Comparison of ENCODE assay signal across 8 cellular contexts in the genomic region with DNA sequence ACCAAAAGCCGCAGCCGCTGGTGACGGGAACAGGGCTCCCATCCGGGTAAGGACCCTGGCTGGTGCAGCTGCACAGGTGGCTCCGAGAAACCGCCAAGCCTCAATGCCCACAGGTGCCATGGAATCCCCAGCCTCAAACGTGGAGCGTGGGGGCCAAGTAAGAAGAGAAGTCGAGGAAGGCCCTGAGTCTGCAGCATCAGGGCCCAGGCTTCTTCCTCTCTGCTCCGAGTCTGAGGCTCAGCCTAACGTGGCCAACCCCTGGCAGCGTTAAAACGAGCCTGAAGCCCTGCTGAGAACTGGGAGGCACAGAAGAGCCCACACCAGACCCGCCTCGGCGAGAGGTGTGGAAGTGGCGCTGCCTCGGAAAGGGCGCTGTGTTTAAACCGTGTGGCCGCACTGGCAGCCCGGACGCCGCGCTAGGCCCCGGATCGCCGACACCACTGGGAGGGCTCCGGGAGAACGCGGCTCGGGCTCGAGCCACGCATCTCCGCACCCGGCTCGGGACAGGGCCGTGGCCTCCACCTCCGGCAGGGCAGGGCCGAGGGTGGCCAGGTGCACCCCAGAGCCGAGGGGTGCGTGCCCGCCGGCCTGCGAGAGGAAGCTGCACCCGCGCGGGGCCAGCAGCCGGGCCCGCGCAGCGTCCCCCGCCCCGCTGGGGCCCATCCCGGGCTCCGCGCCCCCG. TPM values are rescaled to one million over a fixed set of nuclear protein-coding genes. Genes with fewer than 3 reads are reported as not detected.
DNase-seq lines count a peak whose midpoint lies in the region; ATAC-seq, FAIRE-seq and TF ChIP-seq lines count a peak whose summit lies in the region.

No MANE protein-coding gene starts in this region.

- H3K9me2 ChIP-seq in DOHH2 (replicated peaks; ENCODE audit: control insufficient read depth, low read length): no peaks in the 10 kb centered on the region

- H3K9me3 ChIP-seq in DOHH2 (ENCODE audit: control insufficient read depth, insufficient read depth, low read length) (no peaks in the 10 kb centered on the region), K562 (replicated peaks; ENCODE audit: control insufficient read depth, insufficient read depth, low read depth, low read length) (no peaks in the 10 kb centered on the region), right lobe of liver (no peaks in the 10 kb centered on the region), thyroid gland (no peaks in the 10 kb centered on the region)

- intact Hi-C loops in K562 (cut with micrococcal nuclease): loop anchor here (10.0 kb wide), 1 partner anchor 85 kb away; no protein-coding TSS in a partner anchor
- intact Hi-C loops in right lobe of liver (cut with DNase I): no loop called here
- intact Hi-C loops in thyroid gland (cut with DNase I): no loop called here

- CTCF ChIA-PET in K562 (lab: Yijun Ruan, JAX; ENCODE audit: low intra/inter-chr PET ratio): no interaction called here

- H4K20me1 ChIP-seq in DOHH2 (ENCODE audit: control insufficient read depth, insufficient read depth, low read depth, low read length) (peaks cover 8% of the 10 kb centered on the region; the same call in 1 of the 2 replicates), K562 (replicated peaks; ENCODE audit: control insufficient read depth, insufficient read depth, low read length) (0 out of 2 replicates have a peak, but pooled peaks cover 19% of the 10 kb centered on the region)

- in situ Hi-C loops in K562 (cut with MboI): no loop called here

- H3K4me1 ChIP-seq in DOHH2 (ENCODE audit: control insufficient read depth, low read length) (peaks cover 21% of the 10 kb centered on the region), K562 (replicated peaks in 1 of 2; ENCODE audit: control insufficient read depth in 2 of 2, insufficient read depth in 2 of 2, low read length in 2 of 2) (peaks cover 27 to 55% of the 10 kb centered on the region in 2 experiments; a peak in 4 of 5 replicates), right lobe of liver (peaks cover 0 to 17% (median 6%) of the 10 kb centered on the region in 4 donors), thyroid gland (peaks cover 10 to 31% of the 10 kb centered on the region in 2 donors)

- H3K36me3 ChIP-seq in DOHH2 (ENCODE audit: control insufficient read depth, low read length) (peaks cover 52% of the 10 kb centered on the region), K562 (ENCODE audit: control insufficient read depth, insufficient read depth, low read length) (peaks cover 45% of the 10 kb centered on the region; the same call in 2 of the 3 replicates), right lobe of liver (peaks cover 0 to 14% (median 0%) of the 10 kb centered on the region in 4 donors), thyroid gland (peaks cover 7 to 8% of the 10 kb centered on the region in 2 donors)

- peak; percentile 40 for FAIRE-seq in K562 (lab: Jason Lieb, UNC)

- H3K27ac ChIP-seq in DOHH2 (ENCODE audit: low read depth, low read length) (0 out of 2 replicates have a peak overlapping the region, but pooled peaks have one; percentile 16), K562 (ENCODE audit: extremely low read depth, low read depth, low read length) (peak overlapping the region; percentile 76), right lobe of liver (no peak overlapping the region), thyroid gland (no peak overlapping the region)

- H3K4me2 ChIP-seq in DOHH2 (ENCODE audit: low read length) (peak overlapping the region; percentile 94), K562 (ENCODE audit: insufficient read depth, low read length) (peak overlapping the region; percentile 92)

- H3K9me1 ChIP-seq in K562 (ENCODE audit: control insufficient read depth, insufficient read depth, low read length): no peaks in the 10 kb centered on the region

- H3K79me2 ChIP-seq in DOHH2 (ENCODE audit: control insufficient read depth, low read length) (peaks cover 49% of the 10 kb centered on the region), K562 (ENCODE audit: control insufficient read depth, insufficient read depth, low read length) (peaks cover 35% of the 10 kb centered on the region)

- peak overlapping the region; percentile 90 for H3K4me3 ChIP-seq in DOHH2 (ENCODE audit: low read length)
- H3K4me3 ChIP-seq in K562: peak overlapping the region; percentile 73
- peak overlapping the region; percentile 55 to 85 (median 60) for H3K4me3 ChIP-seq in right lobe of liver
- peak overlapping the region; percentile 22 to 46 (median 29) for H3K4me3 ChIP-seq in thyroid gland (replicated peaks in 1 of 3)

- H2AFZ ChIP-seq in K562 (ENCODE audit: low read depth, low read length): 0 out of 2 replicates have a peak overlapping the region, but pooled peaks have one; percentile 6

- WGBS in K562 (ENCODE audit: insufficient coverage, low coverage, missing lambda C conversion rate): 8% methylated on average over 33 of the region's 58 CpGs
- WGBS in right lobe of liver (ENCODE audit: insufficient coverage, low coverage, low lambda C conversion rate, missing lambda C conversion rate): 58% methylated on average over 8 of the region's 58 CpGs
- WGBS in thyroid gland, 2 donors: 22 to 69% methylated on average over 5 to 19 of the region's 58 CpGs

- TF ChIP-seq RAD21 in K562 (CRISPR knock-in tag; conservative IDR thresholded peaks at IDR 0.05 in 1 of 2, IDR thresholded peaks at IDR 0.05 in 1 of 2): no peak

- H3K27me3 ChIP-seq in DOHH2 (ENCODE audit: control insufficient read depth, low read length) (no peaks in the 10 kb centered on the region), K562 (ENCODE audit: control insufficient read depth in 2 of 2, insufficient read depth in 2 of 2, low read length in 2 of 2) (no peaks in the 10 kb centered on the region), right lobe of liver (no peaks in the 10 kb centered on the region), thyroid gland (no peaks in the 10 kb centered on the region)

- TF ChIP-seq CTCF in DOHH2 (IDR thresholded peaks at IDR 0.05; ENCODE audit: low read depth, low read length, poor library complexity, severe bottlenecking) (no peak), K562 (IDR thresholded peaks at IDR 0.05 in 2 of 3, conservative IDR thresholded peaks at IDR 0.05 in 1 of 3; ENCODE audit: insufficient read depth in 2 of 3, low read depth in 1 of 3, low read length in 3 of 3) (no peak), right lobe of liver (IDR thresholded peaks at IDR 0.05) (no peak), thyroid gland (IDR thresholded peaks at IDR 0.05) (no peak)

- ATAC-seq in GM21423 (IDR thresholded peaks at IDR 0.05; ENCODE audit: unreplicated experiment) (peak; percentile 17), K562 (peak; percentile 4), right lobe of liver (peak in 1 of 4 donors; percentile 3)

- POLR2A ChIA-PET in K562 (lab: Yijun Ruan, JAX): interaction anchor here (1.2 to 4.2 kb wide), 3 partner anchors 10 to 17 kb away, joined by 4 to 28 read pairs (median 6); a partner anchor contains a TSS

- no peaks in the 10 kb centered on the region for H3F3A ChIP-seq in DOHH2 (ENCODE audit: control insufficient read depth, insufficient read depth)

- H3K9ac ChIP-seq in K562 (ENCODE audit: insufficient read depth in 1 of 2, low read depth in 2 of 2, low read length in 2 of 2): peak overlapping the region; percentile 82 to 99

- TF ChIP-seq POLR2A in K562 (conservative IDR thresholded peaks at IDR 0.05): no peak
- no peak for TF ChIP-seq POLR2A in right lobe of liver (IDR thresholded peaks at IDR 0.05)
- TF ChIP-seq POLR2A in thyroid gland (IDR thresholded peaks at IDR 0.05): no peak

- no TSS peak for BruUV-seq in K562 (replicated peaks; lab: Mats Ljungman, UMichigan)

- no peak for TF ChIP-seq EP300 in K562 (IDR thresholded peaks at IDR 0.05; ENCODE audit: low read length)

- peak; percentile 59 for DNase-seq in HuH-7.5 (ENCODE audit: low spot score)
- DNase-seq in K562 (ENCODE audit: extremely low read depth in 1 of 4, low spot score in 3 of 4): peak in 1 of 4 experiments; percentile 66
- no peak for DNase-seq in right lobe of liver
- no peak for DNase-seq in thyroid gland
- no peak for DNase-seq in medulla oblongata (ENCODE audit: extremely low spot score)
- DNase-seq in NCI-H446 (lab: John Stamatoyannopoulos, UW): no peak

RNA-seq across cellular contexts. Expression of a gene that starts 0.7 kb away (rescaled TPM):
- 64.8 and 136 TPM in 2 replicates for total RNA-seq in K562 (2011; cell fraction: chromatin; rRNA removed; ENCODE audit: low replicate concordance)
- total RNA-seq in K562 (2011; cell fraction: nucleolus; rRNA removed): 82.2 and 86.9 TPM in 2 replicates
- 72.2 and 86.4 TPM in 2 replicates for total RNA-seq in K562 (2011; cell fraction: nucleoplasm; rRNA removed)
- total RNA-seq in K562 (2014; rRNA removed) (71.7 and 91.1 TPM in 2 replicates), K562 (2014; rRNA removed; fragmentation: Illumina TruSeq; extraction: Trizol) (25.8 and 29.0 TPM in 2 replicates), K562 (2015; rRNA removed; fragmentation: Illumina TruSeq; extraction: Trizol) (53.8 and 54.1 TPM in 2 replicates), K562 (2021) (80.9 and 86.7 TPM in 2 replicates), right lobe of liver (10 to 100 TPM in 2 of 6 experiments, 1 to 10 TPM in 4; 8.4 to 11.7 (median 9.0) TPM), thyroid gland (10 to 100 TPM in 1 of 4 donors, 1 to 10 TPM in 3; 8.7 to 14.3 (median 9.5) TPM)
- polyA plus RNA-seq in K562 (2011; rRNA removed) (38.8 and 44.0 TPM in 2 replicates), K562 (2014; fragmentation: Illumina TruSeq; extraction: Trizol) (33.6 and 44.3 TPM in 2 replicates), K562 (2014; fragmentation: Nextera tagmentation; extraction: Ambion mirVana) (1 to 10 TPM; 1.0 to 2.4 TPM), K562 (2014; rRNA removed) (71.0 and 71.7 TPM in 2 replicates)
- 44.8 and 62.0 TPM in 2 replicates for polyA plus RNA-seq in K562 (2011; cell fraction: cytosol; rRNA removed)
- polyA plus RNA-seq in K562 (2011; cell fraction: nucleus; rRNA removed): 169 and 210 TPM in 2 replicates
- 34.1 and 42.5 TPM in 2 replicates for polyA plus RNA-seq in K562 (2012)
- 13.9 and 22.3 TPM in 2 replicates for polyA minus RNA-seq in K562 (2011; rRNA and poly(A)+ RNA removed)
- 23.8 and 30.1 TPM in 2 replicates for polyA minus RNA-seq in K562 (2011; cell fraction: cytosol; rRNA and poly(A)+ RNA removed)
- polyA minus RNA-seq in K562 (2011; cell fraction: nucleus; rRNA and poly(A)+ RNA removed): 27.6 and 35.2 TPM in 2 replicates

RNA-seq across cellular contexts. Expression of a gene that starts 10.9 kb away (rescaled TPM):
- 207 and 328 TPM in 2 replicates for total RNA-seq in K562 (2011; cell fraction: chromatin; rRNA removed; ENCODE audit: low replicate concordance)
- 176 and 183 TPM in 2 replicates for total RNA-seq in K562 (2011; cell fraction: nucleolus; rRNA removed)
- 193 and 208 TPM in 2 replicates for total RNA-seq in K562 (2011; cell fraction: nucleoplasm; rRNA removed)
- total RNA-seq in K562 (2014; rRNA removed) (49.7 and 54.8 TPM in 2 replicates), K562 (2014; rRNA removed; fragmentation: Illumina TruSeq; extraction: Trizol) (25.5 and 31.8 TPM in 2 replicates), K562 (2015; rRNA removed; fragmentation: Illumina TruSeq; extraction: Trizol) (30.8 and 31.4 TPM in 2 replicates), K562 (2021) (53.0 and 54.0 TPM in 2 replicates), right lobe of liver (10 to 100 TPM in 5 of 6 experiments, 1 to 10 TPM in 1; 9.2 to 17.8 (median 11.8) TPM), thyroid gland (10 to 100 TPM; 20.8 to 47.4 (median 34.1) TPM)
- polyA plus RNA-seq in K562 (2011; rRNA removed) (56.1 and 64.2 TPM in 2 replicates), K562 (2014; fragmentation: Illumina TruSeq; extraction: Trizol) (37.1 and 41.3 TPM in 2 replicates), K562 (2014; fragmentation: Nextera tagmentation; extraction: Ambion mirVana) (10 to 100 TPM; 13.9 to 21.4 TPM), K562 (2014; rRNA removed) (65.5 and 68.6 TPM in 2 replicates)
- polyA plus RNA-seq in K562 (2011; cell fraction: cytosol; rRNA removed): 42.3 and 50.6 TPM in 2 replicates
- polyA plus RNA-seq in K562 (2011; cell fraction: nucleus; rRNA removed): 337 and 348 TPM in 2 replicates
- 32.2 and 49.3 TPM in 2 replicates for polyA plus RNA-seq in K562 (2012)
- polyA minus RNA-seq in K562 (2011; rRNA and poly(A)+ RNA removed): 24.1 and 28.0 TPM in 2 replicates
- 10.1 and 16.2 TPM in 2 replicates for polyA minus RNA-seq in K562 (2011; cell fraction: cytosol; rRNA and poly(A)+ RNA removed)
- 42.9 and 65.3 TPM in 2 replicates for polyA minus RNA-seq in K562 (2011; cell fraction: nucleus; rRNA and poly(A)+ RNA removed)

RNA-seq across cellular contexts. Expression of a gene that starts 15.9 kb away (rescaled TPM):
- total RNA-seq in K562 (2011; cell fraction: chromatin; rRNA removed; ENCODE audit: low replicate concordance): 63.1 and 259 TPM in 2 replicates
- total RNA-seq in K562 (2011; cell fraction: nucleolus; rRNA removed): 190 and 191 TPM in 2 replicates
- 87.1 and 99.6 TPM in 2 replicates for total RNA-seq in K562 (2011; cell fraction: nucleoplasm; rRNA removed)
- 33.7 and 37.2 TPM in 2 replicates for total RNA-seq in K562 (2014; rRNA removed)
- 4.1 and 5.8 TPM in 2 replicates for total RNA-seq in K562 (2014; rRNA removed; fragmentation: Illumina TruSeq; extraction: Trizol)
- 10.4 and 14.9 TPM in 2 replicates for total RNA-seq in K562 (2015; rRNA removed; fragmentation: Illumina TruSeq; extraction: Trizol)
- total RNA-seq in K562 (2021): 32.2 and 32.5 TPM in 2 replicates
- 24.5 and 34.0 TPM in 2 replicates for polyA plus RNA-seq in K562 (2011; rRNA removed)
- polyA plus RNA-seq in K562 (2011; cell fraction: cytosol; rRNA removed): 36.0 and 79.6 TPM in 2 replicates
- polyA plus RNA-seq in K562 (2011; cell fraction: nucleus; rRNA removed): 220 and 374 TPM in 2 replicates
- polyA plus RNA-seq in K562 (2012): 26.1 and 37.6 TPM in 2 replicates
- polyA plus RNA-seq in K562 (2014; fragmentation: Illumina TruSeq; extraction: Trizol): 18.6 and 24.3 TPM in 2 replicates
- polyA plus RNA-seq in K562 (2014; fragmentation: Nextera tagmentation; extraction: Ambion mirVana): under 1 TPM; 0.21 to 0.63 TPM
- 45.3 and 47.0 TPM in 2 replicates for polyA plus RNA-seq in K562 (2014; rRNA removed)
- polyA minus RNA-seq in K562 (2011; rRNA and poly(A)+ RNA removed): 9.5 and 12.2 TPM in 2 replicates
- 14.6 and 18.9 TPM in 2 replicates for polyA minus RNA-seq in K562 (2011; cell fraction: cytosol; rRNA and poly(A)+ RNA removed)
- 40.5 and 60.7 TPM in 2 replicates for polyA minus RNA-seq in K562 (2011; cell fraction: nucleus; rRNA and poly(A)+ RNA removed)
- 10 to 100 TPM; 19.1 to 45.0 (median 25.2) TPM for total RNA-seq in right lobe of liver
- 10 to 100 TPM; 45.6 to 66.2 (median 61.2) TPM for total RNA-seq in thyroid gland

RNA-seq across cellular contexts. Expression of a gene that starts 29.2 kb away (rescaled TPM):
- 167 and 212 TPM in 2 replicates for total RNA-seq in K562 (2011; cell fraction: chromatin; rRNA removed; ENCODE audit: low replicate concordance)
- 102 and 111 TPM in 2 replicates for total RNA-seq in K562 (2011; cell fraction: nucleolus; rRNA removed)
- 119 and 135 TPM in 2 replicates for total RNA-seq in K562 (2011; cell fraction: nucleoplasm; rRNA removed)
- total RNA-seq in K562 (2014; rRNA removed) (63.8 and 69.8 TPM in 2 replicates), K562 (2014; rRNA removed; fragmentation: Illumina TruSeq; extraction: Trizol) (25.6 and 31.9 TPM in 2 replicates), K562 (2015; rRNA removed; fragmentation: Illumina TruSeq; extraction: Trizol) (41.4 and 42.8 TPM in 2 replicates), K562 (2021) (76.0 and 80.3 TPM in 2 replicates), right lobe of liver (10 to 100 TPM; 26.8 to 51.9 (median 36.7) TPM), thyroid gland (10 to 100 TPM; 56.8 to 99.5 (median 94.4) TPM)
- polyA plus RNA-seq in K562 (2011; rRNA removed) (26.9 and 31.3 TPM in 2 replicates), K562 (2014; fragmentation: Illumina TruSeq; extraction: Trizol) (36.4 and 44.9 TPM in 2 replicates), K562 (2014; fragmentation: Nextera tagmentation; extraction: Ambion mirVana) (1 to 10 TPM; 2.2 to 3.8 TPM), K562 (2014; rRNA removed) (48.9 and 59.2 TPM in 2 replicates)
- 24.1 and 49.2 TPM in 2 replicates for polyA plus RNA-seq in K562 (2011; cell fraction: cytosol; rRNA removed)
- polyA plus RNA-seq in K562 (2011; cell fraction: nucleus; rRNA removed): 85.2 and 132 TPM in 2 replicates
- polyA plus RNA-seq in K562 (2012): 38.1 and 40.2 TPM in 2 replicates
- 46.2 and 56.3 TPM in 2 replicates for polyA minus RNA-seq in K562 (2011; rRNA and poly(A)+ RNA removed)
- polyA minus RNA-seq in K562 (2011; cell fraction: cytosol; rRNA and poly(A)+ RNA removed): 46.2 and 48.9 TPM in 2 replicates
- 35.8 and 47.0 TPM in 2 replicates for polyA minus RNA-seq in K562 (2011; cell fraction: nucleus; rRNA and poly(A)+ RNA removed)

RNA-seq across cellular contexts. Expression of a gene that starts 37.9 kb away (rescaled TPM):
- 2.1 and 9.1 TPM in 2 replicates for total RNA-seq in K562 (2011; cell fraction: chromatin; rRNA removed; ENCODE audit: low replicate concordance)
- 19.8 and 28.3 TPM in 2 replicates for total RNA-seq in K562 (2011; cell fraction: nucleolus; rRNA removed)
- 9.6 and 10.5 TPM in 2 replicates for total RNA-seq in K562 (2011; cell fraction: nucleoplasm; rRNA removed)
- total RNA-seq in K562 (2014; rRNA removed): 239 and 259 TPM in 2 replicates
- 9.2 and 11.6 TPM in 2 replicates for total RNA-seq in K562 (2014; rRNA removed; fragmentation: Illumina TruSeq; extraction: Trizol)
- 54.9 and 58.3 TPM in 2 replicates for total RNA-seq in K562 (2015; rRNA removed; fragmentation: Illumina TruSeq; extraction: Trizol)
- 146 and 158 TPM in 2 replicates for total RNA-seq in K562 (2021)
- polyA plus RNA-seq in K562 (2011; rRNA removed): 21.6 and 23.7 TPM in 2 replicates
- 35.6 and 169 TPM in 2 replicates for polyA plus RNA-seq in K562 (2011; cell fraction: cytosol; rRNA removed)
- polyA plus RNA-seq in K562 (2011; cell fraction: nucleus; rRNA removed): 18.9 and 28.4 TPM in 2 replicates
- polyA plus RNA-seq in K562 (2012): 75.7 and 99.4 TPM in 2 replicates
- 10.4 and 32.9 TPM in 2 replicates for polyA plus RNA-seq in K562 (2014; fragmentation: Illumina TruSeq; extraction: Trizol)
- polyA plus RNA-seq in K562 (2014; fragmentation: Nextera tagmentation; extraction: Ambion mirVana): 1 to 10 TPM; 2.6 to 4.1 TPM
- polyA plus RNA-seq in K562 (2014; rRNA removed): 184 and 216 TPM in 2 replicates
- 1.7 and 3.9 TPM in 2 replicates for polyA minus RNA-seq in K562 (2011; rRNA and poly(A)+ RNA removed)
- 21.6 and 22.5 TPM in 2 replicates for polyA minus RNA-seq in K562 (2011; cell fraction: cytosol; rRNA and poly(A)+ RNA removed)
- polyA minus RNA-seq in K562 (2011; cell fraction: nucleus; rRNA and poly(A)+ RNA removed): 4.7 and 8.7 TPM in 2 replicates
- 10 to 100 TPM; 43.4 to 97.8 (median 74.0) TPM for total RNA-seq in right lobe of liver
- 10 to 100 TPM; 24.5 to 67.2 (median 47.7) TPM for total RNA-seq in thyroid gland

Comparison
In these comparisons a context has a peak if more than half of its experiments do, and no peak if none do; other contexts are left out.
1. H3K27ac ChIP-seq: peak in DOHH2 (single experiment) and K562 (single experiment); none in right lobe of liver (0 of 3) and thyroid gland (0 of 3).
2. H3K4me3 ChIP-seq: peak in every context shown above with its lines; median percentile 90 in DOHH2; 73 in K562; 60 in right lobe of liver; 29 in thyroid gland.